Comparison of ENCODE assay signal across 14 cellular contexts in the genomic region with DNA sequence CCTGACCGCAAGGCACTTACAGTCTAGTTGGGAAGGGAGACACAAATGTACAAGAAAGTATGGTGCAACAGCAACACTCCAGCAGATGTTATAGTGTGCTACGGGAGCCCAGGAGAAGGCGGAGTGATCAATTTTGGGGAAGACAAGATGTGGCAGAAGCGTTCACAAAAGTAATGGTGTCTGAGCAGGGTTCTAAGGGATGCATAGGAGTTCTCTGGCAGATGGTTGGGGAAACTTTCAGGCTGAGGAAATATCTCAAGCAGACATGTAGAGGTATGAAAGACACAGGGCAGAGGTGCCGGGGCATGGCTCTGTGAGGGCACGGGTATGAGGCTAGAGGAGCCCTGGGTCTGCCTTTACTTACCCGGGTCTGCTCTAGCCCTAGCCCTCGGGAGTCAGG. TPM values are rescaled to one million over a fixed set of nuclear protein-coding genes. Genes with fewer than 3 reads are reported as not detected.
DNase-seq lines count a peak whose midpoint lies in the region; ATAC-seq and TF ChIP-seq lines count a peak whose summit lies in the region.
"Had no signal": no experiment of that assay in that cellular context is flagged by ENCODE, and none has a peak within 500 bp of the region (broad histone marks: within the 10 kb centered on the region; RNA-seq: fewer than 3 reads in every experiment).

No MANE protein-coding gene starts in this region.

- whole genome bisulfite sequencing in IMR-90 (ENCODE audit: extremely low coverage in 2 of 2, insufficient read length in 1 of 2), 2 experiments = 85% methylated on average over 5 of the region's 8 CpGs; no CpG with 5 or more reads in 1 of the 2 experiments
- 71 to 79% methylated on average over 7 of the region's 8 CpGs for WGBS in gastroesophageal sphincter (ENCODE audit: low coverage in 1 of 2), 2 donors
- WGBS in sigmoid colon, 2 donors = 88 to 94% methylated on average over 8 of the region's 8 CpGs

- dilution Hi-C loops in IMR-90 (cut with HindIII; ENCODE audit: low sequenced_read_pairs, unreplicated experiment) = no loop called here

- H4K20me1 ChIP-seq in BLaER1 = no peaks in the 10 kb centered on the region
- H4K20me1 ChIP-seq in IMR-90 (ENCODE audit: insufficient read depth, low read length) = no peaks in the 10 kb centered on the region

- no TSS peak for BruUV-seq in IMR-90 (replicated peaks; lab: Mats Ljungman, UMichigan)

- H3K27ac ChIP-seq in BLaER1 (peak overlapping the region; percentile 84), IMR-90 (ENCODE audit: insufficient read depth, low read length) (no peak overlapping the region), gastroesophageal sphincter (peak overlapping the region; percentile 14 to 81 (median 76)), sigmoid colon (peak overlapping the region; percentile 64 to 98 (median 95))
- H3K27ac ChIP-seq: neural progenitor cell had no signal

- H2BK15ac ChIP-seq in IMR-90 (ENCODE audit: low read depth, low read length) = peak overlapping the region; percentile 67; the same call in 2 of the 3 replicates

- peak overlapping the region; percentile 84 for H2AK5ac ChIP-seq in IMR-90 (ENCODE audit: low read depth, low read length)

- H3K18ac ChIP-seq in IMR-90 (ENCODE audit: low read depth, low read length) = no peak overlapping the region

- H4K8ac ChIP-seq in IMR-90 (ENCODE audit: low read depth in 2 of 2, low read length in 2 of 2) = no peak overlapping the region; a peak in 2 of 4 replicates

- H2BK120ac ChIP-seq in IMR-90 (ENCODE audit: low read depth, low read length) = no peak overlapping the region

- peak overlapping the region; percentile 66 for H2AFZ ChIP-seq in IMR-90 (replicated peaks; ENCODE audit: low read length, poor library complexity)
- H2AFZ ChIP-seq: neural progenitor cell had no signal

- POLR2A ChIA-PET in IMR-90 (lab: Charles Lee; ENCODE audit: unreplicated experiment) = no interaction called here

- no peak overlapping the region for H3K56ac ChIP-seq in IMR-90 (ENCODE audit: extremely low read depth, insufficient read depth, low read length)

- in situ Hi-C loops in IMR-90 (cut with MboI; ENCODE audit: low sequenced_read_pairs) = no loop called here

- 0 out of 2 replicates have a peak overlapping the region, but pooled peaks have one; percentile 23 for H4K91ac ChIP-seq in IMR-90 (ENCODE audit: insufficient read depth, low read depth, low read length)

- DNase-seq in IMR-90 (no peak), sigmoid colon (no peak), cerebellar cortex (ENCODE audit: low spot score) (no peak), H4 (ENCODE audit: low spot score) (no peak)
- DNase-seq: dorsolateral prefrontal cortex; foreskin fibroblast; islet precursor cell; NCI-H526; stimulated activated CD4-positive, alpha-beta T cell treated with anti-CD3 and anti-CD28 coated beads, Interleukin-1b, Interleukin-23, amount 100 ng/mL, for 48 hours had no signal

- H3K4me1 ChIP-seq in BLaER1 (peaks cover 99% of the 10 kb centered on the region), IMR-90 (ENCODE audit: control insufficient read depth, insufficient read depth, low read length) (peaks cover 23% of the 10 kb centered on the region), gastroesophageal sphincter (peaks cover 3 to 66% (median 23%) of the 10 kb centered on the region in 3 donors), sigmoid colon (peaks cover 0 to 55% (median 36%) of the 10 kb centered on the region in 4 donors)

- H3K36me3 ChIP-seq in BLaER1 (no peaks in the 10 kb centered on the region), IMR-90 (ENCODE audit: control insufficient read depth, insufficient read depth, low read length) (no peaks in the 10 kb centered on the region), gastroesophageal sphincter (no peaks in the 10 kb centered on the region), sigmoid colon (no peaks in the 10 kb centered on the region)
- H3K36me3 ChIP-seq: neural progenitor cell had no signal

- intact Hi-C loops in IMR-90 (cut with micrococcal nuclease) = no loop called here
- intact Hi-C loops in sigmoid colon (cut with DNase I) = no loop called here

- H3K4me2 ChIP-seq in BLaER1 (peak overlapping the region; percentile 99), IMR-90 (ENCODE audit: low read depth, low read length) (no peak overlapping the region)
- H3K4me2 ChIP-seq: neural progenitor cell had no signal

- TF ChIP-seq CTCF in IMR-90 (conservative IDR thresholded peaks at IDR 0.05; ENCODE audit: low read depth, low read length) (no peak), gastroesophageal sphincter (IDR thresholded peaks at IDR 0.05) (no peak), sigmoid colon (IDR thresholded peaks at IDR 0.05) (no peak)

- H4K5ac ChIP-seq in IMR-90 (ENCODE audit: low read depth, low read length) = no peak overlapping the region; the same call in 1 of the 2 replicates

- no peak for TF ChIP-seq RAD21 in IMR-90 (IDR thresholded peaks at IDR 0.05; ENCODE audit: low read length)

- peaks cover 28% of the 10 kb centered on the region for H3K9me1 ChIP-seq in IMR-90 (ENCODE audit: insufficient read depth, low read length)

- TF ChIP-seq POLR2A in IMR-90 (IDR thresholded peaks at IDR 0.05; ENCODE audit: low read depth, low read length) (no peak), gastroesophageal sphincter (IDR thresholded peaks at IDR 0.05) (no peak), sigmoid colon (IDR thresholded peaks at IDR 0.05) (no peak)

- H3K23ac ChIP-seq in IMR-90 (ENCODE audit: low read depth, low read length) = peak overlapping the region; percentile 75; the same call in 1 of the 2 replicates

- H3K9me3 ChIP-seq in BLaER1 (no peaks in the 10 kb centered on the region), IMR-90 (ENCODE audit: control insufficient read depth, insufficient read depth, low read length) (no peaks in the 10 kb centered on the region), gastroesophageal sphincter (no peaks in the 10 kb centered on the region), sigmoid colon (no peaks in the 10 kb centered on the region)

- H2AK9ac ChIP-seq in IMR-90 (replicated peaks; ENCODE audit: low read depth, low read length, poor library complexity) = no peak overlapping the region

- no peak overlapping the region for H2BK5ac ChIP-seq in IMR-90 (ENCODE audit: low read depth, low read length, poor library complexity, severe bottlenecking)

- H3K27me3 ChIP-seq in BLaER1 (no peaks in the 10 kb centered on the region), IMR-90 (ENCODE audit: control insufficient read depth, insufficient read depth, low read length) (no peaks in the 10 kb centered on the region), gastroesophageal sphincter (no peaks in the 10 kb centered on the region), sigmoid colon (no peaks in the 10 kb centered on the region)
- H3K27me3 ChIP-seq: neural progenitor cell had no signal

- 0 out of 2 replicates have a peak overlapping the region, but pooled peaks have one; percentile 10 for H3K4ac ChIP-seq in IMR-90 (ENCODE audit: low read depth, low read length)

- 0 out of 2 replicates have a peak overlapping the region, but pooled peaks have one; percentile 68 for H3K14ac ChIP-seq in IMR-90 (replicated peaks; ENCODE audit: low read depth, low read length)

- H3K79me1 ChIP-seq in IMR-90 (ENCODE audit: low read depth in 1 of 2, low read length in 2 of 2) = peaks cover 6 to 28% of the 10 kb centered on the region in 2 experiments; a peak in 2 of 4 replicates

- no peak for TF ChIP-seq EP300 in gastroesophageal sphincter (IDR thresholded peaks at IDR 0.05)
- no peak for TF ChIP-seq EP300 in sigmoid colon (IDR thresholded peaks at IDR 0.05)

- H3K9ac ChIP-seq in BLaER1 (peak overlapping the region; percentile 65), IMR-90 (ENCODE audit: low read depth, low read length) (no peak overlapping the region)
- H3K9ac ChIP-seq: neural progenitor cell had no signal

- no peak overlapping the region for H2BK20ac ChIP-seq in IMR-90 (ENCODE audit: low read depth, low read length)

- no peak overlapping the region for H3K4me3 ChIP-seq in BLaER1
- H3K4me3 ChIP-seq in IMR-90 (ENCODE audit: insufficient read depth, low read depth, low read length) = no peak overlapping the region
- no peak overlapping the region for H3K4me3 ChIP-seq in gastroesophageal sphincter
- H3K4me3 ChIP-seq in sigmoid colon = no peak overlapping the region
- H3K4me3 ChIP-seq: neural progenitor cell had no signal

- CTCF ChIA-PET in IMR-90 (lab: Yijun Ruan, JAX) = no interaction called here

- no peak for ATAC-seq in IMR-90 (ENCODE audit: low read depth)
- no peak for ATAC-seq in gastroesophageal sphincter
- ATAC-seq in GM21529 (IDR thresholded peaks at IDR 0.05; ENCODE audit: unreplicated experiment) = no peak
- no peak for ATAC-seq in GM21737 (IDR thresholded peaks at IDR 0.05; ENCODE audit: unreplicated experiment)

RNA-seq across cellular contexts. Expression of gene TNFRSF1A, which starts 5.1 kb away (rescaled TPM):
- total RNA-seq in IMR-90 (2012; rRNA removed) = 79.6 and 86.7 TPM in 2 replicates
- 136 and 138 TPM in 2 replicates for polyA plus RNA-seq in IMR-90 (2012; rRNA removed)
- polyA plus RNA-seq in IMR-90 (2012; cell fraction: cytosol; rRNA removed) = 105 and 167 TPM in 2 replicates
- 102 and 107 TPM in 2 replicates for polyA plus RNA-seq in IMR-90 (2012; cell fraction: nucleus; rRNA removed; ENCODE audit: low replicate concordance)
- total RNA-seq in gastroesophageal sphincter = 100 to 1,000 TPM; 150 to 356 (median 227) TPM
- 100 to 1,000 TPM; 135 to 191 (median 176) TPM for total RNA-seq in sigmoid colon
- 100 to 1,000 TPM in 1 of 3 donors, 10 to 100 TPM in 2; 31.7 to 107 (median 74.5) TPM for polyA plus RNA-seq in sigmoid colon
- 320 and 327 TPM in 2 replicates for total RNA-seq in H4 (2014; rRNA removed; shearing (Covaris generic))

RNA-seq across cellular contexts. Expression of gene SCNN1A, which starts 28.4 kb away (rescaled TPM):
- total RNA-seq in IMR-90 (2012; rRNA removed) (not detected in 2 replicates), gastroesophageal sphincter (10 to 100 TPM in 1 of 4 donors, 1 to 10 TPM in 1, under 1 TPM in 1, not detected in 1; 0.62 to 19.9 (median 5.2) TPM), sigmoid colon (1 to 10 TPM in 3 of 4 donors, under 1 TPM in 1; 0.82 to 7.2 (median 1.1) TPM)
- polyA plus RNA-seq in IMR-90 (2012; rRNA removed) (0.24 and 0.41 TPM in 2 replicates), sigmoid colon (100 to 1,000 TPM in 1 of 3 donors, 10 to 100 TPM in 2; 51.1 to 169 (median 53.5) TPM)
- polyA plus RNA-seq in IMR-90 (2012; cell fraction: cytosol; rRNA removed) = 0.13 and 0.16 TPM in 2 replicates
- polyA plus RNA-seq in IMR-90 (2012; cell fraction: nucleus; rRNA removed; ENCODE audit: low replicate concordance) = 0.32 and 1.2 TPM in 2 replicates
- 1.7 and 2.1 TPM in 2 replicates for total RNA-seq in H4 (2014; rRNA removed; shearing (Covaris generic))

RNA-seq across cellular contexts. Expression of gene PLEKHG6, which starts 36.5 kb away (rescaled TPM):
- total RNA-seq in IMR-90 (2012; rRNA removed) (under 0.01 TPM in 2 replicates), gastroesophageal sphincter (10 to 100 TPM in 1 of 4 donors, 1 to 10 TPM in 1, under 1 TPM in 2; 0.35 to 44.5 (median 1.3) TPM), sigmoid colon (1 to 10 TPM in 1 of 4 donors, under 1 TPM in 1, not detected in 2; 0.99 to 2.5 TPM)
- polyA plus RNA-seq in IMR-90 (2012; rRNA removed) (0.10 TPM in 2 replicates), sigmoid colon (100 to 1,000 TPM in 1 of 3 donors, 10 to 100 TPM in 2; 61.3 to 146 (median 93.6) TPM)
- 0.05 and 0.07 TPM in 2 replicates for polyA plus RNA-seq in IMR-90 (2012; cell fraction: cytosol; rRNA removed)
- polyA plus RNA-seq in IMR-90 (2012; cell fraction: nucleus; rRNA removed; ENCODE audit: low replicate concordance) = 0.05 and 0.15 TPM in 2 replicates
- 0.10 TPM in 1 of 2 replicates, not detected in the other for total RNA-seq in H4 (2014; rRNA removed; shearing (Covaris generic))

RNA-seq across cellular contexts. Expression of gene LTBR, which starts 37.0 kb away (rescaled TPM):
- total RNA-seq in IMR-90 (2012; rRNA removed) (19.7 and 24.7 TPM in 2 replicates), gastroesophageal sphincter (100 to 1,000 TPM in 3 of 4 donors, 10 to 100 TPM in 1; 86.5 to 139 (median 119) TPM), sigmoid colon (100 to 1,000 TPM in 3 of 4 donors, 10 to 100 TPM in 1; 85.2 to 200 (median 125) TPM)
- polyA plus RNA-seq in IMR-90 (2012; rRNA removed) (62.5 and 66.0 TPM in 2 replicates), sigmoid colon (10 to 100 TPM; 36.3 to 85.2 (median 37.8) TPM)
- polyA plus RNA-seq in IMR-90 (2012; cell fraction: cytosol; rRNA removed) = 71.8 and 82.3 TPM in 2 replicates
- polyA plus RNA-seq in IMR-90 (2012; cell fraction: nucleus; rRNA removed; ENCODE audit: low replicate concordance) = 71.5 and 142 TPM in 2 replicates
- 19.5 and 31.5 TPM in 2 replicates for total RNA-seq in H4 (2014; rRNA removed; shearing (Covaris generic))
